ENCODE assay signal across 19 cellular contexts in the genomic region with DNA sequence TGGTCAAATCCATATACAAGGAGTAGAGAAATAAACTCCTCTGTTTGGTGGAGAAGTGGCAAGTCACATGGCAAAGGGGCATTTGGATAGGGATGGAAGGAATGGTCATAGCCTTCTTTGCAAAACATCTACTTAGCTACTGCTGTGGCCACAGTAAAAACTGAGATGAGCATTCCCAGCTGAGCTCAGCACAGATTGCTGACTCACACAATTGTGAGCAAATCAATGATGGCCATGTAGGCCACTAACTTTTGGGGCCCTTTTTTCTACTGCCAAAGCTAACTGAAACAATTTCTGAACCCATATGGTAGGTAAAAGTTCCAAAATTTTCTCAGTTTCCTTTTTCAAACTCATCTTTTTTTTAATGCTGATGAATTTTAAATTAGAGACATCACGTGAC. TPM values are rescaled to one million over a fixed set of nuclear protein-coding genes. Genes with fewer than 3 reads are reported as not detected.
DNase-seq lines count a peak whose midpoint lies in the region; ATAC-seq, FAIRE-seq and TF ChIP-seq lines count a peak whose summit lies in the region.
"Had no signal": no experiment of that assay in that cellular context is flagged by ENCODE, and none has a peak within 500 bp of the region (broad histone marks: within the 10 kb centered on the region; RNA-seq: fewer than 3 reads in every experiment).

No MANE protein-coding gene starts in this region.

- RAD21 ChIA-PET in GM12878 (lab: Charles Lee; ENCODE audit: unreplicated experiment): no interaction called here

- no peak overlapping the region for H3K27ac ChIP-seq in A549
- H3K27ac ChIP-seq in GM12878 (ENCODE audit: control insufficient read depth, insufficient read depth): no peak overlapping the region

- no peak overlapping the region for H3K4me2 ChIP-seq in A549
- no peak overlapping the region for H3K4me2 ChIP-seq in GM12878 (ENCODE audit: control insufficient read depth, insufficient read depth)

- H3K4me3 ChIP-seq in A549 (no peak overlapping the region), GM12878 (no peak overlapping the region), fibroblast of mammary gland (ENCODE audit: control insufficient read depth, low read depth, low read length) (no peak overlapping the region)

- POLR2A ChIA-PET in A549 (lab: Yijun Ruan, JAX): no interaction called here
- POLR2A ChIA-PET in GM12878 (lab: Charles Lee): no interaction called here

- in situ Hi-C loops in GM12878 (cut with MboI): no loop called here

- H3K36me3 ChIP-seq in GM12878 (ENCODE audit: control insufficient read depth in 2 of 2, insufficient read depth in 2 of 2, low read length in 1 of 2): no peaks in the 10 kb centered on the region

- no peaks in the 10 kb centered on the region for H3K27me3 Mint-ChIP-seq in activated naive CD4-positive, alpha-beta T cell treated with anti-CD3 and anti-CD28 coated beads, Interleukin-2, amount 50 U/mL, for 24 hours
- H3K27me3 Mint-ChIP-seq: CD4-positive, alpha-beta memory T cell had no signal

- CTCF ChIA-PET in A549 (lab: Yijun Ruan, JAX): no interaction called here
- CTCF ChIA-PET in GM12878 (lab: Yijun Ruan, JAX): no interaction called here

- TF ChIP-seq EP300 in A549 (IDR thresholded peaks at IDR 0.05) (no peak), GM12878 (IDR thresholded peaks at IDR 0.05; ENCODE audit: borderline replicate concordance in 1 of 2, control insufficient read depth in 1 of 2, low read depth in 2 of 2, low read length in 2 of 2) (no peak)

- H3K27me3 ChIP-seq in GM12878 (replicated peaks in 1 of 2; ENCODE audit: control insufficient read depth in 2 of 2, insufficient read depth in 2 of 2, low read length in 1 of 2): peaks cover 0 to 6% of the 10 kb centered on the region in 2 experiments; a peak in 3 of 4 replicates

- intact Hi-C loops in GM12878 (cut with micrococcal nuclease; ENCODE audit: unreplicated experiment): no loop called here

- peaks cover 10% of the 10 kb centered on the region for H3K4me1 Mint-ChIP-seq in activated naive CD4-positive, alpha-beta T cell treated with anti-CD3 and anti-CD28 coated beads, Interleukin-2, amount 50 U/mL, for 24 hours

- H3K27ac Mint-ChIP-seq in activated naive CD4-positive, alpha-beta T cell treated with anti-CD3 and anti-CD28 coated beads, Interleukin-2, amount 50 U/mL, for 24 hours: peak overlapping the region; percentile 26
- H3K27ac Mint-ChIP-seq: CD4-positive, alpha-beta memory T cell had no signal

- TF ChIP-seq RAD21 in A549 (conservative IDR thresholded peaks at IDR 0.05 in 1 of 2, IDR thresholded peaks at IDR 0.05 in 1 of 2): no peak
- no peak for TF ChIP-seq RAD21 in GM12878 (IDR thresholded peaks at IDR 0.05; ENCODE audit: insufficient read depth, low read depth, low read length)

- 79% methylated on average over 1 of the region's 1 CpG for WGBS in A549 (ENCODE audit: missing lambda C conversion rate)
- 0% methylated on average over 1 of the region's 1 CpG for WGBS in GM12878 (ENCODE audit: insufficient coverage, insufficient replicate concordance, low lambda C conversion rate, missing lambda C conversion rate)

- no peaks in the 10 kb centered on the region for H3K9me3 Mint-ChIP-seq in activated naive CD4-positive, alpha-beta T cell treated with anti-CD3 and anti-CD28 coated beads, Interleukin-2, amount 50 U/mL, for 24 hours
- H3K9me3 Mint-ChIP-seq: CD4-positive, alpha-beta memory T cell had no signal

- no peak for DNase-seq in activated naive CD4-positive, alpha-beta T cell treated with anti-CD3 and anti-CD28 coated beads, Interleukin-2, amount 50 U/mL, for 16 hours
- DNase-seq in A549 (ENCODE audit: low read depth in 1 of 2, low spot score in 1 of 2): no peak
- no peak for DNase-seq in GM12878 (ENCODE audit: low read depth, low spot score)
- peak; percentile 23 for DNase-seq in fibroblast of mammary gland (ENCODE audit: low read depth)
- no peak for DNase-seq in H4 (ENCODE audit: low spot score)
- DNase-seq: 8988T; C1 segment of cervical spinal cord; Calu3; CD4-positive, alpha-beta memory T cell; COR-L47; DMS53; DMS79 treated with DMSO at 0.1 percent for 48 hours; GF-D8; GOT3; H7; HCEC 1CT had no signal

- no peak for TF ChIP-seq POLR2A in A549 (IDR thresholded peaks at IDR 0.05; ENCODE audit: low read length)
- TF ChIP-seq POLR2A in GM12878 (IDR thresholded peaks at IDR 0.05; ENCODE audit: low read depth, low read length): no peak

- FAIRE-seq in A549 (lab: Jason Lieb, UNC) (no peak), GM12878 (lab: Jason Lieb, UNC) (no peak)
- FAIRE-seq: GM12892 had no signal

- no peak for ATAC-seq in A549
- ATAC-seq in GM12878: no peak
- no peak for ATAC-seq in HG03045 (IDR thresholded peaks at IDR 0.05; ENCODE audit: unreplicated experiment)

- H3K4me1 ChIP-seq in A549: no peaks in the 10 kb centered on the region
- no peaks in the 10 kb centered on the region for H3K4me1 ChIP-seq in GM12878 (ENCODE audit: control insufficient read depth, insufficient read depth, low read length)

- H2AFZ ChIP-seq in GM12878 (ENCODE audit: control insufficient read depth, low read depth, low read length): no peak overlapping the region

- H3K36me3 Mint-ChIP-seq in activated naive CD4-positive, alpha-beta T cell treated with anti-CD3 and anti-CD28 coated beads, Interleukin-2, amount 50 U/mL, for 24 hours: no peaks in the 10 kb centered on the region
- H3K36me3 Mint-ChIP-seq: CD4-positive, alpha-beta memory T cell had no signal

- no TSS peak for BruUV-seq in GM12878 (replicated peaks; lab: Mats Ljungman, UMichigan)

- TF ChIP-seq CTCF in A549 (IDR thresholded peaks at IDR 0.05): no peak
- TF ChIP-seq CTCF in GM12878 (IDR thresholded peaks at IDR 0.05 in 2 of 3, conservative IDR thresholded peaks at IDR 0.05 in 1 of 3; ENCODE audit: control insufficient read depth in 2 of 3, extremely low read depth in 1 of 3, insufficient read depth in 1 of 3, low read depth in 3 of 3, low read length in 3 of 3): no peak
- no peak for TF ChIP-seq CTCF in fibroblast of mammary gland (conservative IDR thresholded peaks at IDR 0.05; ENCODE audit: control insufficient read depth, insufficient read depth, low read depth, low read length)

- no peak overlapping the region for H3K9ac ChIP-seq in GM12878 (ENCODE audit: control insufficient read depth, insufficient read depth, low read length)

- no peaks in the 10 kb centered on the region for H3K79me2 ChIP-seq in GM12878 (ENCODE audit: control insufficient read depth, insufficient read depth, low read length)

- no peak overlapping the region for H3K4me3 Mint-ChIP-seq in activated naive CD4-positive, alpha-beta T cell treated with anti-CD3 and anti-CD28 coated beads, Interleukin-2, amount 50 U/mL, for 24 hours
- H3K4me3 Mint-ChIP-seq: CD4-positive, alpha-beta memory T cell had no signal

- no peaks in the 10 kb centered on the region for H4K20me1 ChIP-seq in GM12878 (ENCODE audit: control insufficient read depth, insufficient read depth)

- SMC1A ChIA-PET in GM12878 (lab: Charles Lee; ENCODE audit: uncharacterized antibody, unreplicated experiment): interaction anchor here (1.9 kb wide), 1 partner anchor 19 kb away, joined by 5 read pairs; no protein-coding TSS in a partner anchor

- H3K9me3 ChIP-seq in A549: no peaks in the 10 kb centered on the region
- no peaks in the 10 kb centered on the region for H3K9me3 ChIP-seq in GM12878 (replicated peaks; ENCODE audit: control insufficient read depth, insufficient read depth, low read length)

TF ChIP-seq in A549, 52 proteins besides CTCF, POLR2A, EP300 and RAD21:
- TF ChIP-seq MAFK (IDR thresholded peaks at IDR 0.05; ENCODE audit: partially characterized antibody): peak; percentile 23
- TF ChIP-seq, protein P1, sequence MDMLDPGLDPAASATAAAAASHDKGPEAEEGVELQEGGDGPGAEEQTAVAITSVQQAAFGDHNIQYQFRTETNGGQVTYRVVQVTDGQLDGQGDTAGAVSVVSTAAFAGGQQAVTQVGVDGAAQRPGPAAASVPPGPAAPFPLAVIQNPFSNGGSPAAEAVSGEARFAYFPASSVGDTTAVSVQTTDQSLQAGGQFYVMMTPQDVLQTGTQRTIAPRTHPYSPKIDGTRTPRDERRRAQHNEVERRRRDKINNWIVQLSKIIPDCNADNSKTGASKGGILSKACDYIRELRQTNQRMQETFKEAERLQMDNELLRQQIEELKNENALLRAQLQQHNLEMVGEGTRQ (IDR thresholded peaks at IDR 0.05): no peak
TF ChIP-seq in A549: peak in this region for 1.

TF ChIP-seq in GM12878, 131 proteins besides CTCF, POLR2A, EP300 and RAD21:
- no peak for TF ChIP-seq NFYA (IDR thresholded peaks at IDR 0.05; ENCODE audit: borderline replicate concordance, low read depth, low read length)
- TF ChIP-seq RAD51 (IDR thresholded peaks at IDR 0.05): peak; percentile 31; the same call in 1 of the 2 replicates

RNA-seq across cellular contexts. Expression of a gene that starts 31.6 kb away (rescaled TPM):
- polyA plus RNA-seq in A549 (2011; rRNA removed) (27.0 and 31.4 TPM in 2 replicates), A549 (2017; fragmentation: RNase III; extraction: RNeasy Plus Mini Kit Qiagen cat#74134 plus additional on column Dnase treatment) (2.5 to 3.8 TPM (median 3.5 TPM) in 3 replicates), GM12878 (2011; rRNA removed) (0.07 and 0.24 TPM in 2 replicates), GM12878 (2014; fragmentation: Illumina TruSeq; extraction: Trizol) (0.07 TPM in 1 of 2 replicates, not detected in the other), GM12878 (2014; fragmentation: Nextera tagmentation; extraction: Ambion mirVana) (under 1 TPM in 1 of 2 experiments, not detected in 1; 0.02 TPM), GM12878 (2014; rRNA removed) (0.13 TPM in 1 of 2 replicates, not detected in the other), GM12878 (2016; fragmentation: Nextera tagmentation; extraction: Ambion mirVana) (under 1 TPM; 0.07 to 0.13 TPM)
- polyA plus RNA-seq in A549 (2012; cell fraction: cytosol; rRNA removed): 33.9 and 35.4 TPM in 2 replicates
- 59.3 and 116 TPM in 2 replicates for polyA plus RNA-seq in A549 (2012; cell fraction: nucleus; rRNA removed)
- 56.1 and 60.4 TPM in 2 replicates for polyA minus RNA-seq in A549 (2011; rRNA and poly(A)+ RNA removed)
- 1.4 and 1.5 TPM in 2 replicates for total RNA-seq in GM12878 (2013; cell fraction: nucleolus; rRNA removed)
- total RNA-seq in GM12878 (2014; rRNA removed) (0.06 TPM in 1 of 2 replicates, not detected in the other), GM12878 (2014; rRNA removed; fragmentation: Illumina TruSeq; extraction: Trizol) (0.04 and 0.09 TPM in 2 replicates), GM12878 (2021) (0.48 and 0.69 TPM in 2 replicates)
- not detected for polyA plus RNA-seq in GM12878 (2011; ENCODE audit: low read depth)
- polyA plus RNA-seq in GM12878 (2011; cell fraction: cytosol; rRNA removed): 0.43 and 0.45 TPM in 2 replicates
- 1.1 TPM in 2 replicates for polyA plus RNA-seq in GM12878 (2011; cell fraction: nucleus; rRNA removed)
- polyA plus RNA-seq in GM12878 (2012): 0.06 TPM in 1 of 2 replicates, not detected in the other
- polyA minus RNA-seq in GM12878 (2011; rRNA and poly(A)+ RNA removed): not detected in 2 replicates
- not detected in 2 replicates for polyA minus RNA-seq in GM12878 (2011; cell fraction: cytosol; rRNA and poly(A)+ RNA removed)
- 1.2 TPM in 1 of 2 replicates, not detected in the other for polyA minus RNA-seq in GM12878 (2011; cell fraction: nucleus; rRNA and poly(A)+ RNA removed)
- total RNA-seq in H4 (2014; rRNA removed; shearing (Covaris generic)): 2.7 and 4.0 TPM in 2 replicates
